8 cellular contexts compared by ENCODE assay signal in genomic region chr6:4018194-4019111, GRCh38.
DNase-seq lines count a peak whose midpoint lies in the region; ATAC-seq lines count a peak whose summit lies in the region.

No MANE protein-coding gene starts in this region.

- ATAC-seq in GM19043 (IDR thresholded peaks at IDR 0.05; ENCODE audit: low read depth, unreplicated experiment) (peak; percentile 56), HG03354 (IDR thresholded peaks at IDR 0.05; ENCODE audit: poor library complexity, severe bottlenecking, unreplicated experiment) (peak; percentile 71)
- peak; percentile 67 for ATAC-seq in central memory CD8-positive, alpha-beta T cell (replicated peaks; ENCODE audit: extremely low read depth, poor library complexity, severe bottlenecking)

- H3K27ac Mint-ChIP-seq in central memory CD8-positive, alpha-beta T cell (ENCODE audit: low read depth), result peak overlapping the region; percentile 95

- H3K4me3 Mint-ChIP-seq in central memory CD8-positive, alpha-beta T cell, result peak overlapping the region; percentile 88

- H3K36me3 Mint-ChIP-seq in central memory CD8-positive, alpha-beta T cell (ENCODE audit: insufficient read depth), result peaks cover 41% of the 10 kb centered on the region

- H3K9me3 Mint-ChIP-seq in central memory CD8-positive, alpha-beta T cell, result no peaks in the 10 kb centered on the region

- H3K27me3 Mint-ChIP-seq in central memory CD8-positive, alpha-beta T cell, result no peaks in the 10 kb centered on the region

- DNase-seq in Ammon's horn (ENCODE audit: low spot score), result peak; percentile 97
- peak; percentile 52 for DNase-seq in NCI-H345 treated with DMSO at 0.1 percent for 48 hours (lab: John Stamatoyannopoulos, UW; ENCODE audit: unreplicated experiment)
- peak; percentile 87 for DNase-seq in activated CD4-positive, CD25-positive, alpha-beta regulatory T cell treated with anti-CD3 and anti-CD28 coated beads, Interleukin-2, amount 50 U/mL, for 16 hours (ENCODE audit: low read depth, low spot score)
- DNase-seq in central memory CD8-positive, alpha-beta T cell (ENCODE audit: low spot score in 2 of 2), result peak; percentile 89 to 91
- peak; percentile 98 for DNase-seq in islet precursor cell
- DNase-seq in stimulated activated CD4-positive, alpha-beta T cell treated with anti-CD3 and anti-CD28 coated beads, Interleukin-12 subunit alpha, Interleukin-12 subunit beta, amount 100 ng/mL, for 4 hours, result peak; percentile 97

- H3K4me1 Mint-ChIP-seq in central memory CD8-positive, alpha-beta T cell, result peaks cover 64% of the 10 kb centered on the region

Comparison
In these comparisons a context has a peak if more than half of its experiments do, and no peak if none do; other contexts are left out.
1. Peak in every context shown above with its lines: DNase-seq and ATAC-seq.